ENCODE assay signal across 1 cellular context in genomic region chr17:50048146-50048720, GRCh38.
TF ChIP-seq lines count a peak whose summit lies in the region.

No MANE protein-coding gene starts in this region.

TF ChIP-seq in IMR-90, 13 proteins besides CTCF, POLR2A, EP300 and RAD21:
- TF ChIP-seq BHLHE40 (IDR thresholded peaks at IDR 0.05; ENCODE audit: low read depth, low read length) = no peak
- TF ChIP-seq CEBPB (IDR thresholded peaks at IDR 0.05; ENCODE audit: low read depth, low read length) = no peak
